28 cellular contexts compared by ENCODE assay signal in genomic region chr20:13422637-13423036, GRCh38.
DNase-seq lines count a peak whose midpoint lies in the region; ATAC-seq and TF ChIP-seq lines count a peak whose summit lies in the region.
"Had no signal": no experiment of that assay in that cellular context is flagged by ENCODE, and none has a peak within 500 bp of the region (broad histone marks: within the 10 kb centered on the region; RNA-seq: fewer than 3 reads in every experiment).

No MANE protein-coding gene starts in this region.

- no peak overlapping the region for H2AK5ac ChIP-seq in H9 (ENCODE audit: insufficient read length, low read length)

- no peak overlapping the region; a peak in 1 of 7 replicates for H3K27ac Mint-ChIP-seq in H9
- H3K27ac Mint-ChIP-seq: activated naive CD8-positive, alpha-beta T cell; HFFc6; nephron; T-helper 17 cell had no signal

- H3K4me3 ChIP-seq in GM23248, result no peak overlapping the region
- H3K4me3 ChIP-seq in Panc1 (ENCODE audit: low read depth in 2 of 2, low read length in 2 of 2), result no peak overlapping the region
- H3K4me3 ChIP-seq in right lobe of liver, result no peak overlapping the region
- H3K4me3 ChIP-seq: BLaER1 treated with 17β-estradiol and CSF1 and Interleukin-3, amounts not matched to agents 10 nM and 100 nM; coronary artery; esophagus squamous epithelium; SK-N-MC; smooth muscle cell; tibial nerve had no signal

- BruUV-seq in Panc1 (replicated peaks; lab: Mats Ljungman, UMichigan), result no TSS peak

- H4K8ac ChIP-seq in H9 (replicated peaks; ENCODE audit: insufficient read length, low read depth, low read length), result no peak overlapping the region

- H3K9me3 Mint-ChIP-seq in H9, result no peaks in the 10 kb centered on the region
- H3K9me3 Mint-ChIP-seq: HFFc6, nephron had no signal

- POLR2A ChIA-PET in Panc1 (lab: Charles Lee), result no interaction called here

- TF ChIP-seq POLR2A in right lobe of liver (IDR thresholded peaks at IDR 0.05), result no peak

- H3K79me1 ChIP-seq in H9 (ENCODE audit: insufficient read depth, low read depth, low read length, poor library complexity, severe bottlenecking), result no peaks in the 10 kb centered on the region

- H3K9me2 ChIP-seq in GM23248 (ENCODE audit: insufficient read depth), result no peaks in the 10 kb centered on the region

- H3K4me1 ChIP-seq in GM23248 (ENCODE audit: insufficient read depth) (no peaks in the 10 kb centered on the region), Panc1 (ENCODE audit: control insufficient read depth, insufficient read depth, low read length) (no peaks in the 10 kb centered on the region), right lobe of liver (peaks cover 0 to 41% (median 18%) of the 10 kb centered on the region in 4 donors), H9 (ENCODE audit: insufficient read depth, low read length) (no peaks in the 10 kb centered on the region; the same call in 1 of the 2 replicates)
- H3K4me1 ChIP-seq: esophagus squamous epithelium had no signal

- no peak overlapping the region for H3T11ph ChIP-seq in H9 (ENCODE audit: low read length)

- DNase-seq in GM23248, result peak; percentile 21
- peak; percentile 5 for DNase-seq in Panc1 (ENCODE audit: low read depth, low spot score)
- peak; percentile 44 for DNase-seq in epithelial cell of prostate (ENCODE audit: low read depth, low spot score)
- no peak for DNase-seq in right lobe of liver
- no peak for DNase-seq in stimulated activated CD4-positive, alpha-beta T cell treated with anti-CD3 and anti-CD28 coated beads, Interleukin-12 subunit alpha, Interleukin-12 subunit beta, amount 100 ng/mL, for 4 hours
- DNase-seq in H9, result no peak
- DNase-seq in middle frontal gyrus (ENCODE audit: extremely low spot score, low spot score), result no peak
- DNase-seq: activated CD4-positive, alpha-beta T cell treated with anti-CD3 and anti-CD28 coated beads for 4 hours; activated effector memory CD4-positive, alpha-beta T cell treated with Interleukin-2 at 50 U/mL for 16 hours; activated T-cell treated with anti-CD3 and anti-CD28 coated beads for 4 hours; aorta; COR-L47; esophagus squamous epithelium; HFFc6; NCI-H1092 treated with DMSO at 0.1 percent for 48 hours; NCI-H1930; NCI-H2227 treated with DMSO at 0.1 percent for 48 hours; NCI-H69; stimulated activated CD4-positive, alpha-beta T cell treated with anti-CD3 and anti-CD28 coated beads, Interleukin-2, amount 100 ng/mL, for 24 hours; T-helper 17 cell had no signal

- H4K91ac ChIP-seq in H9 (ENCODE audit: insufficient read length, low read depth, low read length), result no peak overlapping the region

- H3K23ac ChIP-seq in H9 (ENCODE audit: insufficient read length, low read depth, low read length), result no peak overlapping the region

- no peak overlapping the region for H3K14ac ChIP-seq in H9 (ENCODE audit: insufficient read depth, low read length)

- H2BK15ac ChIP-seq in H9 (ENCODE audit: low read depth, low read length), result no peak overlapping the region

- peaks cover 21 to 24% of the 10 kb centered on the region in 2 experiments for H3K4me1 Mint-ChIP-seq in H9

- H3K36me3 ChIP-seq in GM23248 (ENCODE audit: low read depth), result no peaks in the 10 kb centered on the region
- H3K36me3 ChIP-seq in Panc1 (ENCODE audit: control insufficient read depth, insufficient read depth, low read length), result no peaks in the 10 kb centered on the region
- no peaks in the 10 kb centered on the region for H3K36me3 ChIP-seq in right lobe of liver
- H3K36me3 ChIP-seq: esophagus squamous epithelium, tibial nerve had no signal

- no peak overlapping the region for H3K4ac ChIP-seq in H9 (ENCODE audit: low read depth, low read length)

- no peak overlapping the region for H2BK120ac ChIP-seq in H9 (ENCODE audit: low read depth, low read length, poor library complexity, severe bottlenecking)

- H4K20me1 ChIP-seq in GM23248 (ENCODE audit: insufficient read depth), result no peaks in the 10 kb centered on the region
- no peaks in the 10 kb centered on the region for H4K20me1 ChIP-seq in H9 (ENCODE audit: control insufficient read depth, insufficient read depth, insufficient read length)
- H4K20me1 ChIP-seq: BLaER1 treated with 17β-estradiol and CSF1 and Interleukin-3, amounts not matched to agents 10 nM and 100 nM had no signal

- no peak overlapping the region for H4K5ac ChIP-seq in H9 (ENCODE audit: insufficient read length, low read depth, low read length)

- no peak overlapping the region for H3K56ac ChIP-seq in H9 (ENCODE audit: insufficient read length, low read depth, low read length)

- H2BK20ac ChIP-seq in H9 (ENCODE audit: low read depth, low read length, poor library complexity, severe bottlenecking), result no peak overlapping the region

- H2BK12ac ChIP-seq in H9 (ENCODE audit: insufficient read length, low read depth, low read length), result no peak overlapping the region

- no peaks in the 10 kb centered on the region for H3K36me3 Mint-ChIP-seq in H9 (ENCODE audit: insufficient read depth in 1 of 3, low read depth in 3 of 3)

- H2AFZ ChIP-seq in GM23248 (no peak overlapping the region), H9 (ENCODE audit: low read length) (no peak overlapping the region)

- H3K23me2 ChIP-seq in H9 (ENCODE audit: insufficient read length, low read depth, low read length, poor library complexity, severe bottlenecking), result no peaks in the 10 kb centered on the region

- no peak overlapping the region for H3K9ac ChIP-seq in GM23248
- no peak overlapping the region for H3K9ac ChIP-seq in H9 (ENCODE audit: extremely low read depth, insufficient read length, low read length)
- H3K9ac ChIP-seq: BLaER1 treated with 17β-estradiol and CSF1 and Interleukin-3, amounts not matched to agents 10 nM and 100 nM had no signal

- TF ChIP-seq CTCF in Panc1 (IDR thresholded peaks at IDR 0.05) (no peak), right lobe of liver (IDR thresholded peaks at IDR 0.05) (no peak), H9 (conservative IDR thresholded peaks at IDR 0.05) (no peak)

- in situ Hi-C loops in GM23248 (cut with MboI), result no loop called here
- in situ Hi-C loops in Panc1 (cut with HindIII; ENCODE audit: low pct_unique_long_range_greater_than_20kb, low sequenced_read_pairs), result no loop called here

- no peaks in the 10 kb centered on the region for H3K9me3 ChIP-seq in GM23248 (ENCODE audit: low read depth)
- no peaks in the 10 kb centered on the region for H3K9me3 ChIP-seq in Panc1 (ENCODE audit: control insufficient read depth, insufficient read depth, low read depth, low read length)
- no peaks in the 10 kb centered on the region for H3K9me3 ChIP-seq in right lobe of liver
- H3K9me3 ChIP-seq in H9 (ENCODE audit: control insufficient read depth, low read depth, low read length), result no peaks in the 10 kb centered on the region
- H3K9me3 ChIP-seq: BLaER1 treated with 17β-estradiol and CSF1 and Interleukin-3, amounts not matched to agents 10 nM and 100 nM; esophagus squamous epithelium; tibial nerve had no signal

- H3K27me3 Mint-ChIP-seq in H9 (ENCODE audit: low read depth), result no peaks in the 10 kb centered on the region
- H3K27me3 Mint-ChIP-seq: activated naive CD8-positive, alpha-beta T cell; T-helper 17 cell had no signal

- no peak overlapping the region for H2BK5ac ChIP-seq in H9 (ENCODE audit: insufficient read length, low read length)

- ATAC-seq in Panc1 (no peak), right lobe of liver (peak; percentile 43 to 71 (median 52))
- ATAC-seq: T-helper 17 cell had no signal

- intact Hi-C loops in Panc1 (cut with micrococcal nuclease; ENCODE audit: unreplicated experiment) (no loop called here), right lobe of liver (cut with DNase I) (no loop called here)

- H3K27ac ChIP-seq in GM23248 (no peak overlapping the region), Panc1 (ENCODE audit: low read length) (no peak overlapping the region), epithelial cell of prostate (no peak overlapping the region), right lobe of liver (no peak overlapping the region), H9 (ENCODE audit: insufficient read length, low read depth, low read length) (no peak overlapping the region)
- H3K27ac ChIP-seq: BLaER1 treated with 17β-estradiol and CSF1 and Interleukin-3, amounts not matched to agents 10 nM and 100 nM; coronary artery; esophagus squamous epithelium; HL-60; SK-N-MC; tibial nerve had no signal

- WGBS in GM23248 (ENCODE audit: low coverage in 1 of 2, low lambda C conversion rate in 2 of 2, missing lambda C conversion rate in 2 of 2), 2 experiments, result 98 to 100% methylated on average over 1 of the region's 1 CpG
- 94% methylated on average over 1 of the region's 1 CpG for WGBS in right lobe of liver (ENCODE audit: insufficient coverage, low coverage, low lambda C conversion rate, missing lambda C conversion rate)
- WGBS in H9 (ENCODE audit: extremely low coverage, insufficient read length, low lambda C conversion rate), result no CpG with 5 or more reads among the region's 1 CpG

- H3K18ac ChIP-seq in H9 (ENCODE audit: insufficient read length, low read depth, low read length), result no peak overlapping the region

- CTCF ChIA-PET in Panc1 (lab: Charles Lee), result no interaction called here

- H3K79me2 ChIP-seq in GM23248 (ENCODE audit: insufficient read depth), result no peaks in the 10 kb centered on the region
- no peaks in the 10 kb centered on the region for H3K79me2 ChIP-seq in H9 (ENCODE audit: insufficient read depth, low read length)

- no peaks in the 10 kb centered on the region for H3F3A ChIP-seq in GM23248 (ENCODE audit: insufficient read depth)

- H3K4me3 Mint-ChIP-seq in H9, result no peak overlapping the region
- H3K4me3 Mint-ChIP-seq: activated naive CD8-positive, alpha-beta T cell; HFFc6; nephron; T-helper 17 cell had no signal

- no peak overlapping the region for H3K4me2 ChIP-seq in GM23248 (ENCODE audit: unreplicated experiment)
- H3K4me2 ChIP-seq in H9 (ENCODE audit: insufficient read depth, insufficient read length, low read length), result no peak overlapping the region
- H3K4me2 ChIP-seq: BLaER1 treated with 17β-estradiol and CSF1 and Interleukin-3, amounts not matched to agents 10 nM and 100 nM; smooth muscle cell had no signal

- H3K27me3 ChIP-seq in GM23248 (replicated peaks; ENCODE audit: insufficient read depth), result no peaks in the 10 kb centered on the region
- no peaks in the 10 kb centered on the region for H3K27me3 ChIP-seq in Panc1 (ENCODE audit: control insufficient read depth, insufficient read depth, low read length)
- H3K27me3 ChIP-seq in right lobe of liver, result no peaks in the 10 kb centered on the region
- H3K27me3 ChIP-seq in H9 (ENCODE audit: insufficient read depth, low read length), result no peaks in the 10 kb centered on the region
- H3K27me3 ChIP-seq: BLaER1 treated with 17β-estradiol and CSF1 and Interleukin-3, amounts not matched to agents 10 nM and 100 nM; esophagus squamous epithelium; tibial nerve had no signal

Comparison
In these comparisons a context has a peak if more than half of its experiments do, and no peak if none do; other contexts are left out.
1. DNase-seq: peak in GM23248 (single experiment), Panc1 (single experiment) and epithelial cell of prostate (single experiment); none in right lobe of liver (0 of 3), stimulated activated CD4-positive, alpha-beta T cell treated with anti-CD3 and anti-CD28 coated beads, Interleukin-12 subunit alpha, Interleukin-12 subunit beta, amount 100 ng/mL, for 4 hours (single experiment), H9 (single experiment) and middle frontal gyrus (single experiment).